Comparison of ENCODE assay signal across 26 cellular contexts in the genomic region with DNA sequence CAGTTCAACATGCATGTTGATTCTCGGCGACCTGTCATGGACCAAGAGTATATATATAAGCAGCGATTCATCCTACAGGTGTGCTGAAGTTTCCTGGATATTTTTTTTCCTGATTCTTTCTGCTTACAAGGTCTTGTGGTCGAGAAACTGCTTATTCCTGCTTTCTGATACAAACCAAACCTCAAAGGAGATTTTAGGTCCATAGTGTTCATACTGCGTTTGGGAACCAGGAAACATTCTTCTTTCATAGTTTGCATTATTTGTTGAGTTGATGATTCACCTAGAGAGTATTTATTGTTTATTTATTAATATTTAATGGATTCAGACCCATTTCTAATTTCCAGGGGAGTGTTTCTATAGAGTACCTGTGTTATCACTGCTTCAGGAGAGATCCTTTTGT.
"Had no signal": no experiment of that assay in that cellular context is flagged by ENCODE, and none has a peak within 500 bp of the region (broad histone marks: within the 10 kb centered on the region; RNA-seq: fewer than 3 reads in every experiment).

No MANE protein-coding gene starts in this region.

- H3K4me1 Mint-ChIP-seq: naive thymus-derived CD8-positive, alpha-beta T cell; neural crest cell; stimulated activated effector memory CD8-positive, alpha-beta T cell treated with anti-CD3 and anti-CD28 coated beads, Interleukin-12 subunit alpha, Interleukin-12 subunit beta, amount 100 ng/mL, for 72 hours; stimulated activated naive B cell treated with anti-CD40 and anti-IgM and Interleukin-4, amounts not matched to agents 10 μg/mL and 1 μg/mL and 100 μg/mL, for 72 hours had no signal

- ATAC-seq: naive thymus-derived CD8-positive, alpha-beta T cell; natural killer cell treated with Interleukin-12 subunit alpha and Interleukin-12 subunit beta and Interleukin-15 and Interleukin-18, amount 100 ng/mL, for 72 hours; pancreas; psoas muscle; right cardiac atrium; right lobe of liver; stimulated activated effector memory CD8-positive, alpha-beta T cell treated with anti-CD3 and anti-CD28 coated beads, Interleukin-12 subunit alpha, Interleukin-12 subunit beta, amount 100 ng/mL, for 72 hours; stimulated activated naive B cell treated with anti-CD40 and anti-IgM and Interleukin-4, amounts not matched to agents 10 μg/mL and 1 μg/mL and 100 μg/mL, for 72 hours; upper lobe of right lung had no signal

- H3K36me3 Mint-ChIP-seq: naive thymus-derived CD8-positive, alpha-beta T cell; natural killer cell treated with Interleukin-12 subunit alpha and Interleukin-12 subunit beta and Interleukin-15 and Interleukin-18, amount 100 ng/mL, for 72 hours; stimulated activated effector memory CD8-positive, alpha-beta T cell treated with anti-CD3 and anti-CD28 coated beads, Interleukin-12 subunit alpha, Interleukin-12 subunit beta, amount 100 ng/mL, for 72 hours; stimulated activated naive B cell treated with anti-CD40 and anti-IgM and Interleukin-4, amounts not matched to agents 10 μg/mL and 1 μg/mL and 100 μg/mL, for 72 hours had no signal

- H3K9me3 Mint-ChIP-seq: naive thymus-derived CD8-positive, alpha-beta T cell; natural killer cell treated with Interleukin-12 subunit alpha and Interleukin-12 subunit beta and Interleukin-15 and Interleukin-18, amount 100 ng/mL, for 72 hours; nephron progenitor cell; neural crest cell; stimulated activated effector memory CD8-positive, alpha-beta T cell treated with anti-CD3 and anti-CD28 coated beads, Interleukin-12 subunit alpha, Interleukin-12 subunit beta, amount 100 ng/mL, for 72 hours; stimulated activated naive B cell treated with anti-CD40 and anti-IgM and Interleukin-4, amounts not matched to agents 10 μg/mL and 1 μg/mL and 100 μg/mL, for 72 hours; stimulated activated naive CD8-positive, alpha-beta T cell treated with anti-CD3 and anti-CD28 coated beads, Interleukin-15, Interleukin-2, amounts not matched to agents 100 ng/mL and 50 ng/mL, for 24 hours had no signal

- DNase-seq: naive thymus-derived CD8-positive, alpha-beta T cell; nephron progenitor cell; nucleus accumbens; pancreas; posterior cingulate gyrus; psoas muscle; right cardiac atrium; right lobe of liver; sigmoid colon; small intestine; stimulated activated CD4-positive, alpha-beta T cell treated with anti-CD3 and anti-CD28 coated beads, Interleukin-15, amount 100 ng/mL, for 24 hours; stimulated activated CD4-positive, alpha-beta T cell treated with anti-CD3 and anti-CD28 coated beads, Interleukin-2, amount 100 ng/mL, for 24 hours; stimulated activated CD4-positive, alpha-beta T cell treated with anti-CD3 and anti-CD28 coated beads, Interleukin-2, amount 100 ng/mL, for 48 hours; stimulated activated CD4-positive, alpha-beta T cell treated with anti-CD3 and anti-CD28 coated beads, Interleukin-4, amount 100 ng/mL, for 24 hours; stimulated activated naive B cell treated with anti-CD40 and anti-IgM and Interleukin-4, amounts not matched to agents 10 μg/mL and 1 μg/mL and 100 μg/mL, for 72 hours; stimulated activated naive CD4-positive, alpha-beta T cell treated with Interleukin-2 at 50 U/mL for 16 hours; stomach; thyroid gland; trophoblast cell; upper lobe of right lung; uterus had no signal

- H3K4me3 Mint-ChIP-seq: naive thymus-derived CD8-positive, alpha-beta T cell; natural killer cell treated with Interleukin-12 subunit alpha and Interleukin-12 subunit beta and Interleukin-15 and Interleukin-18, amount 100 ng/mL, for 72 hours; nephron progenitor cell; neural crest cell; stimulated activated effector memory CD8-positive, alpha-beta T cell treated with anti-CD3 and anti-CD28 coated beads, Interleukin-12 subunit alpha, Interleukin-12 subunit beta, amount 100 ng/mL, for 72 hours; stimulated activated naive B cell treated with anti-CD40 and anti-IgM and Interleukin-4, amounts not matched to agents 10 μg/mL and 1 μg/mL and 100 μg/mL, for 72 hours; stimulated activated naive CD8-positive, alpha-beta T cell treated with anti-CD3 and anti-CD28 coated beads, Interleukin-15, Interleukin-2, amounts not matched to agents 100 ng/mL and 50 ng/mL, for 24 hours had no signal

- H3K27ac Mint-ChIP-seq: naive thymus-derived CD8-positive, alpha-beta T cell; natural killer cell treated with Interleukin-12 subunit alpha and Interleukin-12 subunit beta and Interleukin-15 and Interleukin-18, amount 100 ng/mL, for 72 hours; nephron progenitor cell; progenitor cell of endocrine pancreas; stimulated activated effector memory CD8-positive, alpha-beta T cell treated with anti-CD3 and anti-CD28 coated beads, Interleukin-12 subunit alpha, Interleukin-12 subunit beta, amount 100 ng/mL, for 72 hours; stimulated activated naive B cell treated with anti-CD40 and anti-IgM and Interleukin-4, amounts not matched to agents 10 μg/mL and 1 μg/mL and 100 μg/mL, for 72 hours; stimulated activated naive CD8-positive, alpha-beta T cell treated with anti-CD3 and anti-CD28 coated beads, Interleukin-15, Interleukin-2, amounts not matched to agents 100 ng/mL and 50 ng/mL, for 24 hours had no signal
